In genomic region chr9:69497816-69498215, GRCh38 we compare ENCODE assay signal across 26 cellular contexts.
"Had no signal": no experiment of that assay in that cellular context is flagged by ENCODE, and none has a peak within 500 bp of the region (broad histone marks: within the 10 kb centered on the region; RNA-seq: fewer than 3 reads in every experiment).

No MANE protein-coding gene starts in this region.

- H3K27ac Mint-ChIP-seq: dendritic cell treated with granulocyte-macrophage colony-stimulating factor and Interleukin-4, amounts not matched to agents 40 ng/mL and 50 ng/mL, for 4 days; memory B cell; naive thymus-derived CD4-positive, alpha-beta T cell; nephron had no signal

- H3K4me3 Mint-ChIP-seq: dendritic cell treated with granulocyte-macrophage colony-stimulating factor and Interleukin-4, amounts not matched to agents 40 ng/mL and 50 ng/mL, for 4 days; memory B cell; naive thymus-derived CD4-positive, alpha-beta T cell; nephron; stimulated activated naive CD8-positive, alpha-beta T cell treated with anti-CD3 and anti-CD28 coated beads, Interleukin-15, amount 100 ng/mL, for 72 hours had no signal

- H3K36me3 Mint-ChIP-seq: memory B cell; naive thymus-derived CD4-positive, alpha-beta T cell had no signal

- H3K27me3 ChIP-seq: colonic mucosa, esophagus muscularis mucosa, foreskin keratinocyte, ovary, right lobe of liver, suprapubic skin, transverse colon, upper lobe of right lung, uterus had no signal

- H3K27ac ChIP-seq: colonic mucosa, esophagus muscularis mucosa, foreskin keratinocyte, ovary, right lobe of liver, suprapubic skin, transverse colon, upper lobe of right lung, uterus had no signal

- DNase-seq: colonic mucosa; effector memory CD4-positive, alpha-beta T cell; foreskin keratinocyte; kidney; mucosa of descending colon; naive thymus-derived CD4-positive, alpha-beta T cell; occipital lobe; ovary; posterior cingulate gyrus; right lobe of liver; stimulated activated CD4-positive, alpha-beta T cell treated with anti-CD3 and anti-CD28 coated beads, Interleukin-12 subunit alpha, Interleukin-12 subunit beta, amount 100 ng/mL, for 4 hours; stimulated activated CD4-positive, alpha-beta T cell treated with anti-CD3 and anti-CD28 coated beads, Interleukin-1b, Interleukin-23, amount 100 ng/mL, for 48 hours; stimulated activated CD4-positive, alpha-beta T cell treated with anti-CD3 and anti-CD28 coated beads, Interleukin-4, amount 100 ng/mL, for 1 hour; stimulated activated CD8-positive, alpha-beta memory T cell treated with anti-CD3 and anti-CD28 coated beads, Interleukin-4, amount 100 ng/mL, for 48 hours; stimulated activated naive CD4-positive, alpha-beta T cell; stimulated activated naive CD8-positive, alpha-beta T cell treated with anti-CD3 and anti-CD28 coated beads, Interleukin-15, amount 100 ng/mL, for 72 hours; transverse colon; upper lobe of right lung; uterus had no signal

- H3K27me3 Mint-ChIP-seq: dendritic cell treated with granulocyte-macrophage colony-stimulating factor and Interleukin-4, amounts not matched to agents 40 ng/mL and 50 ng/mL, for 4 days; naive thymus-derived CD4-positive, alpha-beta T cell; stimulated activated naive CD8-positive, alpha-beta T cell treated with anti-CD3 and anti-CD28 coated beads, Interleukin-15, amount 100 ng/mL, for 72 hours had no signal

- H3K36me3 ChIP-seq: colonic mucosa, esophagus muscularis mucosa, ovary, right lobe of liver, suprapubic skin, transverse colon, upper lobe of right lung, uterus had no signal

- H3K4me3 ChIP-seq: colonic mucosa, esophagus muscularis mucosa, lung, mucosa of descending colon, ovary, right lobe of liver, smooth muscle cell, suprapubic skin, transverse colon, upper lobe of right lung, uterus had no signal

- H3K4me2 ChIP-seq: smooth muscle cell had no signal

- H3K4me1 Mint-ChIP-seq: memory B cell had no signal

- H3K9me3 Mint-ChIP-seq: dendritic cell treated with granulocyte-macrophage colony-stimulating factor and Interleukin-4, amounts not matched to agents 40 ng/mL and 50 ng/mL, for 4 days; memory B cell; nephron; stimulated activated naive CD8-positive, alpha-beta T cell treated with anti-CD3 and anti-CD28 coated beads, Interleukin-15, amount 100 ng/mL, for 72 hours had no signal

- H3K9me3 ChIP-seq: colonic mucosa, esophagus muscularis mucosa, mucosa of descending colon, ovary, right lobe of liver, suprapubic skin, transverse colon, upper lobe of right lung, uterus had no signal

- H3K4me1 ChIP-seq: colonic mucosa, esophagus muscularis mucosa, suprapubic skin, transverse colon, upper lobe of right lung, uterus had no signal
